8 cellular contexts compared by ENCODE assay signal in the genomic region with DNA sequence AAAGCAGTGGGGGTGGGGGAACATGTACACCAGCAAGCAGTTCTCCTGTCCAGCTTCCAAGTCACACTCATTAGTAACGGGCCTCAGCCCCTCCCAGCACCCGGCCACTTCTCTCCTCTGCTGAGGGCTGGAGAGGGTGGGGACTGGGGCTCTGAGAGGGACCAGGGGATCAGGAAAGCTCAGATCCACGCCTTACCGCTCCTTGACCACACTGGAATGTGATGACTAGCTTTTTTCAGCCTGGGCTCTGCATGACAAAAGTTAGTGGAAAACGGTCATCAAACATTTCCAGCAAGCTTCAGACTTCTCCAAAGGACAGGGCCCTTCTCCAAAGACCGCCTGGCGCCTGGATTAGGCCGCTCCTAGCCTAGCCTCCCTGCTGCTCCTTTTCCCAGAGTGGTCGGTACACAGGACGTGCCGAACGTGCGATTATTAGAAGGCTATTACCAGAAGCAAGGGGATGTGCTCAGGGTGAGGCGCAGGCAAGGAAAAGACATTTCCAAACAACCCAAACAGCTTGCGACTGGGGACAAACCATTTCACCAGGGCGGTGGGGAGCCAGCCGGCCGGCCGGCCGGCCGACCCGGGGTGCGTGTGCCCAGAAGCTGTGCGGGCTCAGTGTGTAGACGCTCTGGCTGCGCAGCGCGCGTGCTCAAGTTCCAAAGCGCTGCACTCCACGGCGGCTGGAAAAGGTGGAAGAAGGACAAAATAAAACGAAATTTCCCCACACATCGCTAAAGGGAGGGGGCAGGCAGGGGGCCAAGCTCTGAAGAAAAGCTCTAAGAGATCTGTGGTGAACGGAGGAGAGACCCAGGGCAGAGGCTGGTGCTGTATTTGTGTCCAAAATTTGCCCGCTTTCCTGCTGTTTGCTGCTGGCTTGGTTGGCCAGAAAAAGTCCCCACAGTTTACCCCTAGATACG. TPM values are rescaled to one million over a fixed set of nuclear protein-coding genes. Genes with fewer than 3 reads are reported as not detected.
DNase-seq lines count a peak whose midpoint lies in the region; ATAC-seq, FAIRE-seq and TF ChIP-seq lines count a peak whose summit lies in the region.

No MANE protein-coding gene starts in this region.

- no TSS peak for BruUV-seq in PC-3 (replicated peaks; lab: Mats Ljungman, UMichigan)

- H2AFZ ChIP-seq in PC-3 (ENCODE audit: low read length), result peak overlapping the region; percentile 44

- CTCF ChIA-PET in PC-3 (lab: Charles Lee), result interaction anchor here (0.6 kb wide), 1 partner anchor 105 kb away, joined by 3 read pairs; no protein-coding TSS in a partner anchor

- no peaks in the 10 kb centered on the region for H3K27me3 ChIP-seq in PC-3 (ENCODE audit: low read length)
- H3K27me3 ChIP-seq in effector memory CD4-positive, alpha-beta T cell (replicated peaks; ENCODE audit: control insufficient read depth, insufficient read depth, low read length, poor library complexity, severe bottlenecking), result no peaks in the 10 kb centered on the region
- H3K27me3 ChIP-seq in lung (ENCODE audit: control insufficient read depth, insufficient read depth), result no peaks in the 10 kb centered on the region
- no peaks in the 10 kb centered on the region for H3K27me3 ChIP-seq in thoracic aorta (replicated peaks; ENCODE audit: insufficient read depth)

- WGBS in lung, 2 donors, result 15 to 18% methylated on average over 37 of the region's 37 CpGs

- no peaks in the 10 kb centered on the region for H3K9me2 ChIP-seq in PC-3 (replicated peaks; ENCODE audit: low read length)

- FAIRE-seq in H54 (lab: Jason Lieb, UNC), result peak; percentile 97

- ATAC-seq in PC-3 (peak; percentile 72), lung (ENCODE audit: insufficient read depth, low FRiP score) (peak; percentile 90), thoracic aorta (ENCODE audit: insufficient number of reproducible peaks, low FRiP score, low read depth) (peak; percentile 72), HG02870 (IDR thresholded peaks at IDR 0.05; ENCODE audit: unreplicated experiment) (no peak)

- DNase-seq in C1 segment of cervical spinal cord (lab: John Stamatoyannopoulos, UW) (peak in 11 of 14 donors; percentile 13 to 72 (median 45)), H54 (ENCODE audit: insufficient read length, low spot score) (peak; percentile 65), PC-3 (peak; percentile 60), lung (ENCODE audit: low spot score) (peak; percentile 87), thoracic aorta (ENCODE audit: low spot score) (peak; percentile 10), NCI-H2196 (lab: John Stamatoyannopoulos, UW; ENCODE audit: unreplicated experiment) (no peak)
- no peak for DNase-seq in effector memory CD4-positive, alpha-beta T cell

- POLR2A ChIA-PET in PC-3 (lab: Charles Lee; ENCODE audit: unreplicated experiment), result interaction anchor here (0.7 kb wide), 1 partner anchor 24 kb away, joined by 3 read pairs; no protein-coding TSS in a partner anchor

- no peaks in the 10 kb centered on the region for H3K79me2 ChIP-seq in PC-3 (ENCODE audit: low read length)

- no peak overlapping the region for H3K4me2 ChIP-seq in PC-3 (ENCODE audit: low read length)

- no peaks in the 10 kb centered on the region for H3F3A ChIP-seq in PC-3 (ENCODE audit: low read length, unreplicated experiment)

- intact Hi-C loops in PC-3 (cut with micrococcal nuclease), result no loop called here

- no peaks in the 10 kb centered on the region for H4K20me1 ChIP-seq in PC-3 (ENCODE audit: low read length)

- H3K36me3 ChIP-seq in PC-3 (ENCODE audit: low read depth, low read length) (no peaks in the 10 kb centered on the region), lung (ENCODE audit: control insufficient read depth in 2 of 2, insufficient read depth in 2 of 2, low read length in 2 of 2) (no peaks in the 10 kb centered on the region), thoracic aorta (no peaks in the 10 kb centered on the region)
- no peaks in the 10 kb centered on the region for H3K36me3 ChIP-seq in effector memory CD4-positive, alpha-beta T cell (ENCODE audit: control insufficient read depth, insufficient read depth, low read length)

- H3K27ac ChIP-seq in PC-3 (ENCODE audit: low read length) (no peak overlapping the region), lung (ENCODE audit: low read depth in 1 of 2, low read length in 1 of 2) (peak overlapping the region; percentile 43 to 96), thoracic aorta (peak overlapping the region; percentile 89 to 91)
- H3K27ac ChIP-seq in effector memory CD4-positive, alpha-beta T cell (ENCODE audit: insufficient read depth, low read length, poor library complexity, severe bottlenecking), result no peak overlapping the region

- no peak for TF ChIP-seq POLR2A in H54 (IDR thresholded peaks at IDR 0.05; ENCODE audit: low read depth, low read length)

- H3K9me3 ChIP-seq in PC-3 (ENCODE audit: low read length), result no peaks in the 10 kb centered on the region
- H3K9me3 ChIP-seq in effector memory CD4-positive, alpha-beta T cell (ENCODE audit: control insufficient read depth, low read length), result no peaks in the 10 kb centered on the region
- no peaks in the 10 kb centered on the region for H3K9me3 ChIP-seq in lung (ENCODE audit: control insufficient read depth in 2 of 2, insufficient read depth in 1 of 2, low read length in 1 of 2)
- H3K9me3 ChIP-seq in thoracic aorta, result no peaks in the 10 kb centered on the region

- peaks cover 24% of the 10 kb centered on the region for H3K4me1 ChIP-seq in PC-3 (ENCODE audit: insufficient read depth, low read length)
- no peaks in the 10 kb centered on the region for H3K4me1 ChIP-seq in effector memory CD4-positive, alpha-beta T cell (ENCODE audit: control insufficient read depth, insufficient read depth, low read length, poor library complexity, severe bottlenecking)
- no peaks in the 10 kb centered on the region for H3K4me1 ChIP-seq in lung (ENCODE audit: control insufficient read depth in 2 of 2, insufficient read depth in 2 of 2, low read length in 2 of 2)
- peaks cover 4 to 34% of the 10 kb centered on the region in 2 donors for H3K4me1 ChIP-seq in thoracic aorta (ENCODE audit: control insufficient read depth in 1 of 2, low read depth in 2 of 2)

- no peak overlapping the region for H3K4me3 ChIP-seq in PC-3 (ENCODE audit: low read length)
- peak overlapping the region; percentile 42 for H3K4me3 ChIP-seq in effector memory CD4-positive, alpha-beta T cell (ENCODE audit: insufficient read depth, low read depth, low read length, poor library complexity, severe bottlenecking)
- peak overlapping the region; percentile 0 for H3K4me3 ChIP-seq in lung
- H3K4me3 ChIP-seq in thoracic aorta, result peak overlapping the region; percentile 78

- no peak overlapping the region for H3K9ac ChIP-seq in PC-3 (ENCODE audit: low read length)

- TF ChIP-seq CTCF in PC-3 (conservative IDR thresholded peaks at IDR 0.05; ENCODE audit: low read depth, low read length) (no peak), lung (IDR thresholded peaks at IDR 0.05; ENCODE audit: control extremely low read depth, extremely low read depth) (no peak), thoracic aorta (IDR thresholded peaks at IDR 0.05) (no peak)

RNA-seq across cellular contexts. Expression of a gene that starts 51.0 kb away (rescaled TPM):
- total RNA-seq in PC-3 (2014; rRNA removed) (171 and 178 TPM in 2 replicates), lung (100 to 1,000 TPM in 1 of 2 donors, 10 to 100 TPM in 1; 83.7 to 209 TPM), thoracic aorta (100 to 1,000 TPM in 1 of 2 donors, 10 to 100 TPM in 1; 94.0 to 107 TPM)
- 100 to 1,000 TPM; 177 to 200 TPM for polyA plus RNA-seq in lung

Comparison
In these comparisons a context has a peak if more than half of its experiments do, and no peak if none do; other contexts are left out.
1. DNase-seq: peak in C1 segment of cervical spinal cord (11 of 14), H54 (single experiment), PC-3 (single experiment), lung (single experiment) and thoracic aorta (single experiment); none in effector memory CD4-positive, alpha-beta T cell (0 of 3) and NCI-H2196 (single experiment).
2. H3K27ac ChIP-seq: peak in lung (2 of 2) and thoracic aorta (2 of 2); none in PC-3 (single experiment) and effector memory CD4-positive, alpha-beta T cell (single experiment).